1 cellular context compared by ENCODE assay signal in the genomic region with DNA sequence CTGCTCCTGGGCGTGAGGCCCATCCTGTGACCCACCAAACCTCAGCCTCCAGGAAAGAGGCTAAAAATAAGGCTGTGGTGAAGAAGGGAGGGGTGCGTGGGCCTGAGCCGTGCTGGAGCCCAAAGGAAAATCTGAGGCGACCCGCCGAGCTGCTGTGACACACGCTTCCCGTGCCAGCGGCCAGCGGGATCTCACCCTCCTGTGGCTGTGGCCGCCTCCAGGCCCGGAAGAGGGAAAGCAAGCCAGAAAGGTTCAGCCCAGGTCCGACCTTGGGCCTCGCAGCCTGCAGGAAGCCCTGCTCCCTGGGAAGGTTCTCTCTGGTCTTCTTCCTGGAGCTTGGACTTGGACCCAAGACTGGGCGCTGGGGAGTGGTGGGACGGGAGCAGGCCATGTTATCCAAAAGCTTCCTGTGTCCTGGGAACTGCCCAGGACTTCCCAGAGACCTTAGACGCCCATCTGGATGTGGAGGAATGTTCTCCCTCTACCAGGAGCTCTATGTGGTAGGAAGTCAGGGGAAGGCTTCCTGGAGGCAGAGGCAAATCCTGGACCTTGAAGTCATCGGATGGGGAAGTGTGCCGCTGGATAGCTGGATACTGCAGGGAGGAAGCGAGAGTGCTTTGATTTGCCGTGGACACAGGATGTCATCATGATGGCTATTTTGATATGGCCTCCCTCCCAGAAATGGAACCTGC.
TF ChIP-seq lines count a peak whose summit lies in the region.

No MANE protein-coding gene starts in this region.

TF ChIP-seq in A549, 52 proteins besides CTCF, POLR2A, EP300 and RAD21 (continued from another document):
- TF ChIP-seq ZFP36 (IDR thresholded peaks at IDR 0.05; ENCODE audit: borderline replicate concordance, partially characterized antibody), result peak; percentile 32
- TF ChIP-seq ZSCAN20 (CRISPR knock-in tag; IDR thresholded peaks at IDR 0.05), result no peak
- TF ChIP-seq ZC3H11A (IDR thresholded peaks at IDR 0.05), result no peak
